20 cellular contexts compared by ENCODE assay signal in the genomic region with DNA sequence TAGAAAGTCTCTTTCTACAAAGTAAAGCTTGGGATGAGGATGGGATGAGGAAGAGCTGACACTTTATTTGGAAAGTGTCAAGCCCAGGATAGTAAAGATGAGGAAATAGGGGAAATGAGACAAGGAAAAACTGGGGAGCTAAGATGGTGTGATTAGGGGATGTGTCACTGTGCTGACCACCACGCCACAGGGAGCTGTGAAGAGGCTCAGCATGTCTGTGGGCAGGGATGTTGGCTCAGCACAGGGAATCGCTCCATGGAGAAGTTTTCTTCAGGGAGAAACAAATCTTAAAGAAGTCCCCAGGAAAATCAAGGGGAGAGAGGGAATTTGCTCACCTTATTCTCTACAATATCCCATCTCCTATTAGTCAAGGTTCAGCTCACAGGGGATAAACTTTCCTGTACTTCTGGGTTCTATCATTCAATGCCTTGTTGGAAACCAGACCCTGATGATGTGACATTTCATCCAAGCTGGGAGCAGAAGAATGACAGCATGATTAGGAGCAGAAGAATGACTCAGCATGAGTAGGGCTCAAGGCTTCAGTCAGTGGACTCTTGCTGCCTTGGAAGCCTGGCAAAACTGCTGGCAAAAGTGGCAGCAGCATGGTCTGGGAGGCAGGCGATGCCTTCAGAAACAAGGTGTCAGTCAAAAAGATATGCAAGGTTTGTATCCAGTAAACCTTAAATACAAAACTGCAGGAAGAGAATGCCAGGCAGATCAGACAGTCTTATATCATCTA. TPM values are rescaled to one million over a fixed set of nuclear protein-coding genes. Genes with fewer than 3 reads are reported as not detected.
A peak's percentile ranks its signal among the peaks of the same experiment; 100 is the strongest.
DNase-seq lines count a peak whose midpoint lies in the region; ATAC-seq and TF ChIP-seq lines count a peak whose summit lies in the region.
"Had no signal": no experiment of that assay in that cellular context is flagged by ENCODE, and none has a peak within 500 bp of the region (broad histone marks: within the 10 kb centered on the region; RNA-seq: fewer than 3 reads in every experiment).

No MANE protein-coding gene starts in this region.

- no peak for ATAC-seq in GM18519 (IDR thresholded peaks at IDR 0.05; ENCODE audit: low FRiP score, unreplicated experiment)
- ATAC-seq: gastroesophageal sphincter; naive thymus-derived CD4-positive, alpha-beta T cell had no signal

- peak overlapping the region in 1 of 2 donors; percentile 46 for H3K27ac ChIP-seq in tibial artery
- H3K27ac ChIP-seq: gastroesophageal sphincter, SJSA1, WERI-Rb-1 had no signal

- H3K9me3 ChIP-seq in tibial artery = no peaks in the 10 kb centered on the region
- H3K9me3 ChIP-seq: gastroesophageal sphincter had no signal

- no peak overlapping the region for H3K4me3 ChIP-seq in fibroblast of mammary gland (ENCODE audit: control insufficient read depth, low read depth, low read length)
- H3K4me3 ChIP-seq in tibial artery = no peak overlapping the region
- H3K4me3 ChIP-seq: gastroesophageal sphincter, SJSA1 had no signal

- H3K27me3 ChIP-seq in tibial artery = no peaks in the 10 kb centered on the region
- H3K27me3 ChIP-seq: gastroesophageal sphincter, SJSA1 had no signal

- H3K4me1 ChIP-seq in tibial artery = peaks cover 0 to 37% (median 14%) of the 10 kb centered on the region in 4 donors

- DNase-seq in GM04504 (ENCODE audit: low read depth) (peak; percentile 32), RPMI7951 (ENCODE audit: low read depth) (peak; percentile 39), fibroblast of mammary gland (ENCODE audit: low read depth) (peak; percentile 53), myocyte (ENCODE audit: low read depth) (peak; percentile 87), NCI-H82 treated with DMSO at 0.1 percent for 48 hours (lab: John Stamatoyannopoulos, UW; ENCODE audit: unreplicated experiment) (no peak), tibial artery (no peak), NCI-H2081 (lab: John Stamatoyannopoulos, UW) (no peak)
- DNase-seq: CD4-positive, alpha-beta memory T cell; GOT3; naive thymus-derived CD4-positive, alpha-beta T cell; NCI-H2081 treated with DMSO at 0.1 percent for 48 hours; NCI-H82; stimulated activated CD4-positive, alpha-beta T cell treated with anti-CD3 and anti-CD28 coated beads, Interleukin-4, amount 100 ng/mL, for 4 hours; stimulated activated naive CD4-positive, alpha-beta T cell treated with Interleukin-2 at 50 U/mL for 16 hours; WERI-Rb-1 had no signal

- no peaks in the 10 kb centered on the region for H3K36me3 ChIP-seq in tibial artery
- H3K36me3 ChIP-seq: gastroesophageal sphincter, SJSA1, WERI-Rb-1 had no signal

- TF ChIP-seq CTCF in fibroblast of mammary gland (conservative IDR thresholded peaks at IDR 0.05; ENCODE audit: control insufficient read depth, insufficient read depth, low read depth, low read length) (no peak), tibial artery (IDR thresholded peaks at IDR 0.05) (no peak)

- intact Hi-C loops in tibial artery (cut with DNase I; ENCODE audit: low total_unique reads) = no loop called here

RNA-seq across cellular contexts. Expression of a gene that starts 4.9 kb away (rescaled TPM):
- 3.1 and 3.4 TPM in 2 replicates for total RNA-seq in RPMI7951 (2014; rRNA removed; shearing (Covaris generic))
- 270 and 498 TPM in 2 replicates for total RNA-seq in myocyte
- 104 TPM for polyA plus RNA-seq in myocyte (2012)
- total RNA-seq: CD4-positive, alpha-beta memory T cell; dermis microvascular lymphatic vessel endothelial cell; naive thymus-derived CD4-positive, alpha-beta T cell; renal cortical epithelial cell had no signal
- polyA plus RNA-seq: CD4-positive, alpha-beta memory T cell; naive thymus-derived CD4-positive, alpha-beta T cell had no signal

RNA-seq across cellular contexts. Expression of a gene that starts 57.2 kb away (rescaled TPM):
- 9.5 and 13.7 TPM in 2 replicates for total RNA-seq in RPMI7951 (2014; rRNA removed; shearing (Covaris generic))
- 90.8 and 93.9 TPM in 2 replicates for total RNA-seq in myocyte
- 36.2 TPM for polyA plus RNA-seq in myocyte (2012)

Comparison
In these comparisons a context has a peak if more than half of its experiments do, and no peak if none do; other contexts are left out.
1. DNase-seq: peak in GM04504 (single experiment), RPMI7951 (single experiment), fibroblast of mammary gland (single experiment) and myocyte (single experiment); none in NCI-H82 treated with DMSO at 0.1 percent for 48 hours (single experiment), tibial artery (0 of 2) and NCI-H2081 (0 of 2).
2. RNA of a gene that starts 4.9 kb away (total RNA-seq): 270 to 498 TPM in myocyte; 3.1 to 3.4 TPM in RPMI7951; every median in the first group is over 10 times any median in the second.